ENCODE assay signal across 1 cellular context in the genomic region with DNA sequence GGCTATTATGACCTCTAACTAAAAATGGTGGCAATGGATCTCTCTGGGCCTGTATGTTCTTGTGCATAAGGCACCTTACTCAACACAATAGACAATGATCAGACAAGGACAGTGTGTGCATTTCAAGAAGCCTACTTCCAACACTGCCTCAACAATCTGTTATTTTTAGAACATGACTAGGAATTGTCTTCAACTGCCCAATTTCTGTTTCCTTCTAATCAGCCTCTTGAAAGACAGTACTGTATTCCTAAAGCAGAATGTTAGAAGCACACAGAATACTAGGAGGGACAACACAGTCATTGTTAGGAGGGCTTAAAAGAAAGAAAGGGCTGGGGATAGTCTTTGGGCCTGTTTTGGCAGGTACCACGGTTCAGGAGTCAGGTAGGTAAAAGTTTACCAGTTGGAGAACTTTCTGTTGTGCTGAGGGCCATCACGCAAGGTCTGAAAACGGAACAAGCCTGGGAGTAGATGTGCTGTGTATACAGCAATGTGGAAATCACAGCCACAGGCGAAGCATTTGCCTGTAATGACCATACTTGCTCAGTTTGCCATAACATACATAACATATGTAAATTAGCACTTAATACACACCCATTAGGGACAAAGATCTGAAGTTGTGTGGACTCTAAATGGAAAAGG.
TF ChIP-seq lines count a peak whose summit lies in the region.

No MANE protein-coding gene starts in this region.

TF ChIP-seq in GM12878, 131 proteins besides CTCF, POLR2A, EP300 and RAD21 (continued from another document):
- TF ChIP-seq, protein P1, sequence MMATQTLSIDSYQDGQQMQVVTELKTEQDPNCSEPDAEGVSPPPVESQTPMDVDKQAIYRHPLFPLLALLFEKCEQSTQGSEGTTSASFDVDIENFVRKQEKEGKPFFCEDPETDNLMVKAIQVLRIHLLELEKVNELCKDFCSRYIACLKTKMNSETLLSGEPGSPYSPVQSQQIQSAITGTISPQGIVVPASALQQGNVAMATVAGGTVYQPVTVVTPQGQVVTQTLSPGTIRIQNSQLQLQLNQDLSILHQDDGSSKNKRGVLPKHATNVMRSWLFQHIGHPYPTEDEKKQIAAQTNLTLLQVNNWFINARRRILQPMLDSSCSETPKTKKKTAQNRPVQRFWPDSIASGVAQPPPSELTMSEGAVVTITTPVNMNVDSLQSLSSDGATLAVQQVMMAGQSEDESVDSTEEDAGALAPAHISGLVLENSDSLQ (IDR thresholded peaks at IDR 0.05): no peak
- TF ChIP-seq IRF4 (IDR thresholded peaks at IDR 0.05; ENCODE audit: low read depth, low read length): no peak
- no peak for TF ChIP-seq HDGF (IDR thresholded peaks at IDR 0.05)
- no peak for TF ChIP-seq RUNX3 (IDR thresholded peaks at IDR 0.05; ENCODE audit: low read length)
- TF ChIP-seq KAT2A (conservative IDR thresholded peaks at IDR 0.05; ENCODE audit: control insufficient read depth, low read depth, low read length): no peak
- no peak for TF ChIP-seq JUND (IDR thresholded peaks at IDR 0.05; ENCODE audit: low read depth, low read length)
